ENCODE assay signal across 8 cellular contexts in the genomic region with DNA sequence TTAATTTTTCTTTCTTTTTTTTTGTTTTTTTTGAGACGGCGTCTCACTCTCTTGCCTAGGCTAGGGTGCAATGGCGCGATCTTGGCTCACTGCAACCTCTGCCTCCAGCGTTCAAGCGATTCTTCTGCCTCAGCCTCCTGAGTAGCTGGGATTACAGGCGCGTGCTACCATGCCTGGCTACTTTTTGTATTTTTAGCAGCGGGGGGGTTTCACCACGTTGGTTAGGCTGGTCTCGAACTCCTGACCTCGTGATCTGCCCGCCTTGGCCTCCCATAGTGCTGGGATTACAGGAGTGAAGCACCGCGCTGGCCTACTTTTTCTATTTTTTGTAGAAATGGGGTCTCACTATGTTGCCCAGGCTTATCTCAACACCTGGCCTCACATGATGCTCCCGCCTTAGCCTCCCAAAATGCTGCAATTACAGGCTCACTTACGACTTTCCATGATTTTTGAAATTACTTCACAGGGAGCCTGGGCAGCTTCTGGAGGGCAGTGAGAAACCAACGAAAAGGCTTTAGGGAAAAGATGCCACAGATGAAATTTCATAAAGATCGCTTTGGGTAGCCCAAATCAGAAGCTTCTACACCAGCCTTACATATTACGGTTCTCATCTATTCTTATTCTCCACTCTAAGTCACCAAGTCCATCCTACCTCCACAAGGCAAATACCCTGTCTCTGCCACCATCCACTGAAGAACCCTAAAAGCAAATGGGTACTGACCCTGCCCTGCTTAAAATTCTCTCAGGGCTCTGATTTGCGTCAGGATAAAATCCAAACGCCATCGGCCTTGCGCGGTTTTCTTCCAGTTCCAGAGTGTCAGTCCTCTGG. TPM values are rescaled to one million over a fixed set of nuclear protein-coding genes. Genes with fewer than 3 reads are reported as not detected.
DNase-seq lines count a peak whose midpoint lies in the region; ATAC-seq and TF ChIP-seq lines count a peak whose summit lies in the region.

No MANE protein-coding gene starts in this region.

- H3K27ac Mint-ChIP-seq in activated CD4-positive, alpha-beta memory T cell treated with anti-CD3 and anti-CD28 coated beads for 36 hours, result peak overlapping the region; percentile 92

- H3K4me1 ChIP-seq in heart left ventricle (peaks cover 0 to 47% (median 12%) of the 10 kb centered on the region in 12 donors), heart right ventricle (peaks cover 0 to 53% (median 15%) of the 10 kb centered on the region in 9 donors), skeletal muscle tissue (ENCODE audit: control insufficient read depth in 3 of 3, insufficient read depth in 3 of 3, low read length in 3 of 3) (peaks cover 8 to 18% (median 12%) of the 10 kb centered on the region in 3 donors)

- no peak for TF ChIP-seq CTCF in heart left ventricle (IDR thresholded peaks at IDR 0.05)
- TF ChIP-seq CTCF in heart right ventricle (IDR thresholded peaks at IDR 0.05), result no peak

- DNase-seq in heart left ventricle (no peak), left ventricle myocardium superior (no peak), heart right ventricle (no peak), DMS79 (lab: John Stamatoyannopoulos, UW) (no peak)
- no peak for DNase-seq in activated CD4-positive, alpha-beta memory T cell treated with anti-CD3 and anti-CD28 coated beads for 36 hours
- DNase-seq in stimulated activated CD4-positive, alpha-beta T cell treated with anti-CD3 and anti-CD28 coated beads, Interleukin-15, amount 100 ng/mL, for 24 hours, result no peak
- no peak for DNase-seq in activated CD4-positive, alpha-beta T cell treated with anti-CD3 and anti-CD28 coated beads for 1 hour

- peak overlapping the region; percentile 92 to 94 (median 93) for H3K9ac ChIP-seq in skeletal muscle tissue (ENCODE audit: low read depth in 1 of 3, low read length in 3 of 3)

- CTCF ChIA-PET in activated CD4-positive, alpha-beta memory T cell treated with anti-CD3 and anti-CD28 coated beads for 36 hours (lab: Charles Lee), result interaction anchor here (1.7 kb wide), 1 partner anchor 239 kb away, joined by 7 read pairs; the partner anchor contains the start of gene STIM1

- H3K27ac ChIP-seq in heart left ventricle (peak overlapping the region; percentile 76 to 96 (median 92)), heart right ventricle (peak overlapping the region; percentile 79 to 97 (median 94)), skeletal muscle tissue (ENCODE audit: low read depth, low read length) (peak overlapping the region; percentile 91)

- intact Hi-C loops in heart left ventricle (cut with DNase I) (no loop called here), left ventricle myocardium superior (cut with micrococcal nuclease) (no loop called here), heart right ventricle (cut with DNase I) (no loop called here)
- intact Hi-C loops in activated CD4-positive, alpha-beta memory T cell treated with anti-CD3 and anti-CD28 coated beads for 36 hours (cut with micrococcal nuclease), result loop anchor here (1.0 kb wide), 4 partner anchors 35 to 296 kb away; partner anchors contain the start of gene NUP98

- H3K9me3 Mint-ChIP-seq in activated CD4-positive, alpha-beta memory T cell treated with anti-CD3 and anti-CD28 coated beads for 36 hours, result no peaks in the 10 kb centered on the region

- H3K27me3 Mint-ChIP-seq in activated CD4-positive, alpha-beta memory T cell treated with anti-CD3 and anti-CD28 coated beads for 36 hours, result no peaks in the 10 kb centered on the region

- peaks cover 0 to 27% (median 8%) of the 10 kb centered on the region in 9 donors for H3K36me3 ChIP-seq in heart left ventricle
- H3K36me3 ChIP-seq in heart right ventricle, result peaks cover 0 to 31% (median 0%) of the 10 kb centered on the region in 9 donors
- peaks cover 17 to 31% (median 22%) of the 10 kb centered on the region in 3 donors for H3K36me3 ChIP-seq in skeletal muscle tissue (ENCODE audit: control insufficient read depth in 3 of 3, insufficient read depth in 3 of 3, low read length in 3 of 3)

- ATAC-seq in heart left ventricle (peak in 2 of 4 donors; percentile 4 to 12), left ventricle myocardium superior (no peak), heart right ventricle (peak in 5 of 8 donors; percentile 1 to 22 (median 7))

- no peaks in the 10 kb centered on the region for H3K27me3 ChIP-seq in heart left ventricle
- H3K27me3 ChIP-seq in heart right ventricle, result no peaks in the 10 kb centered on the region
- H3K27me3 ChIP-seq in skeletal muscle tissue (ENCODE audit: control insufficient read depth in 3 of 3, insufficient read depth in 3 of 3, low read length in 3 of 3), result no peaks in the 10 kb centered on the region

- WGBS in heart left ventricle, 4 donors, result 70 to 71% (median 71%) methylated on average over 25 of the region's 25 CpGs
- 68 to 72% methylated on average over 25 of the region's 25 CpGs for WGBS in heart right ventricle, 2 donors

- POLR2A ChIA-PET in activated CD4-positive, alpha-beta memory T cell treated with anti-CD3 and anti-CD28 coated beads for 36 hours (lab: Charles Lee), result interaction anchor here (3.6 kb wide), 1 partner anchor 253 kb away, joined by 12 read pairs; the partner anchor contains the start of gene RHOG

- TF ChIP-seq POLR2A in heart left ventricle (IDR thresholded peaks at IDR 0.05), result no peak

- H3K4me3 Mint-ChIP-seq in activated CD4-positive, alpha-beta memory T cell treated with anti-CD3 and anti-CD28 coated beads for 36 hours, result peak overlapping the region; percentile 95

- H3K36me3 Mint-ChIP-seq in activated CD4-positive, alpha-beta memory T cell treated with anti-CD3 and anti-CD28 coated beads for 36 hours, result peaks cover 23% of the 10 kb centered on the region

- H3K4me3 ChIP-seq in heart left ventricle (peak overlapping the region; percentile 60 to 92 (median 80)), heart right ventricle (peak overlapping the region; percentile 76 to 93 (median 84)), skeletal muscle tissue (ENCODE audit: low read length in 3 of 3) (peak overlapping the region; percentile 90 to 94 (median 92))

- H3K4me1 Mint-ChIP-seq in activated CD4-positive, alpha-beta memory T cell treated with anti-CD3 and anti-CD28 coated beads for 36 hours (ENCODE audit: low read depth), result peaks cover 71% of the 10 kb centered on the region

- H3K9me3 ChIP-seq in heart left ventricle, result no peaks in the 10 kb centered on the region
- no peaks in the 10 kb centered on the region for H3K9me3 ChIP-seq in heart right ventricle
- H3K9me3 ChIP-seq in skeletal muscle tissue (ENCODE audit: control insufficient read depth in 3 of 3, low read length in 3 of 3), result no peaks in the 10 kb centered on the region

RNA-seq across cellular contexts. Expression of gene RRM1, which starts 0.9 kb away (rescaled TPM):
- total RNA-seq in heart left ventricle (10 to 100 TPM; 22.8 to 44.7 (median 28.9) TPM), left ventricle myocardium superior (28.5 TPM), heart right ventricle (10 to 100 TPM; 22.9 to 36.6 (median 29.0) TPM), skeletal muscle tissue (58.5 TPM)
- polyA plus RNA-seq in heart left ventricle (10 to 100 TPM in 1 of 2 donors, 1 to 10 TPM in 1; 4.2 to 25.7 TPM), heart right ventricle (10 to 100 TPM in 1 of 2 donors, 1 to 10 TPM in 1; 3.7 to 15.0 TPM)
- 100 to 1,000 TPM; 201 to 203 TPM for total RNA-seq in activated CD4-positive, alpha-beta memory T cell treated with anti-CD3 and anti-CD28 coated beads for 36 hours
